Comparison of ENCODE assay signal across 19 cellular contexts in genomic region chr1:117049857-117050256, GRCh38. TPM values are rescaled to one million over a fixed set of nuclear protein-coding genes. Genes with fewer than 3 reads are reported as not detected.
A peak's percentile ranks its signal among the peaks of the same experiment; 100 is the strongest.
DNase-seq lines count a peak whose midpoint lies in the region; ATAC-seq and TF ChIP-seq lines count a peak whose summit lies in the region.
"Had no signal": no experiment of that assay in that cellular context is flagged by ENCODE, and none has a peak within 500 bp of the region (broad histone marks: within the 10 kb centered on the region; RNA-seq: fewer than 3 reads in every experiment).

No MANE protein-coding gene starts in this region.

- peak overlapping the region; percentile 85 for H3K27ac Mint-ChIP-seq in activated naive CD4-positive, alpha-beta T cell treated with anti-CD3 and anti-CD28 coated beads, Interleukin-2, amount 10 ng/mL, durations not matched to agents 7 days and 5 days
- peak overlapping the region; percentile 87 for H3K27ac Mint-ChIP-seq in activated naive CD8-positive, alpha-beta T cell treated with anti-CD3 and anti-CD28 coated beads, Interleukin-2, amount 10 ng/mL, durations not matched to agents 7 days and 5 days
- peak overlapping the region; percentile 75 for H3K27ac Mint-ChIP-seq in stimulated activated memory B cell treated with anti-CD40 and anti-IgM and Interleukin-4, amounts not matched to agents 10 μg/mL and 1 μg/mL and 100 μg/mL, for 72 hours
- no peak overlapping the region for H3K27ac Mint-ChIP-seq in type B pancreatic cell

- POLR2A ChIA-PET in activated naive CD8-positive, alpha-beta T cell treated with anti-CD3 and anti-CD28 coated beads, Interleukin-2, amount 10 ng/mL, durations not matched to agents 7 days and 5 days (lab: Charles Lee) = interaction anchor here (2.9 kb wide), 1 partner anchor 10 kb away, joined by 14 read pairs; the partner anchor contains the start of gene TTF2

- H3K27ac ChIP-seq in DOHH2 (ENCODE audit: low read depth, low read length) = no peak overlapping the region
- H3K27ac ChIP-seq: colonic mucosa, tibial nerve had no signal

- H3K36me3 ChIP-seq in DOHH2 (ENCODE audit: control insufficient read depth, low read length) = peaks cover 28% of the 10 kb centered on the region
- H3K36me3 ChIP-seq: colonic mucosa, tibial nerve had no signal

- no peak for ATAC-seq in activated naive CD8-positive, alpha-beta T cell treated with anti-CD3 and anti-CD28 coated beads, Interleukin-2, amount 10 ng/mL, durations not matched to agents 7 days and 5 days (ENCODE audit: low read depth)
- peak; percentile 52 for ATAC-seq in stimulated activated memory B cell treated with anti-CD40 and anti-IgM and Interleukin-4, amounts not matched to agents 10 μg/mL and 1 μg/mL and 100 μg/mL, for 72 hours
- ATAC-seq: body of pancreas, HepG2 had no signal

- H3K4me3 ChIP-seq in DOHH2 (ENCODE audit: low read length) = no peak overlapping the region
- H3K4me3 ChIP-seq: body of pancreas, colonic mucosa, tibial nerve had no signal

- H3K9me3 Mint-ChIP-seq in activated naive CD4-positive, alpha-beta T cell treated with anti-CD3 and anti-CD28 coated beads, Interleukin-2, amount 10 ng/mL, durations not matched to agents 7 days and 5 days = no peaks in the 10 kb centered on the region
- no peaks in the 10 kb centered on the region for H3K9me3 Mint-ChIP-seq in activated naive CD8-positive, alpha-beta T cell treated with anti-CD3 and anti-CD28 coated beads, Interleukin-2, amount 10 ng/mL, durations not matched to agents 7 days and 5 days
- H3K9me3 Mint-ChIP-seq in stimulated activated memory B cell treated with anti-CD40 and anti-IgM and Interleukin-4, amounts not matched to agents 10 μg/mL and 1 μg/mL and 100 μg/mL, for 72 hours = no peaks in the 10 kb centered on the region
- no peaks in the 10 kb centered on the region for H3K9me3 Mint-ChIP-seq in type B pancreatic cell

- H3K4me1 Mint-ChIP-seq in activated naive CD4-positive, alpha-beta T cell treated with anti-CD3 and anti-CD28 coated beads, Interleukin-2, amount 10 ng/mL, durations not matched to agents 7 days and 5 days = peaks cover 62% of the 10 kb centered on the region
- H3K4me1 Mint-ChIP-seq in activated naive CD8-positive, alpha-beta T cell treated with anti-CD3 and anti-CD28 coated beads, Interleukin-2, amount 10 ng/mL, durations not matched to agents 7 days and 5 days = peaks cover 38% of the 10 kb centered on the region
- H3K4me1 Mint-ChIP-seq in stimulated activated memory B cell treated with anti-CD40 and anti-IgM and Interleukin-4, amounts not matched to agents 10 μg/mL and 1 μg/mL and 100 μg/mL, for 72 hours = peaks cover 41% of the 10 kb centered on the region
- peaks cover 12% of the 10 kb centered on the region for H3K4me1 Mint-ChIP-seq in type B pancreatic cell (ENCODE audit: unreplicated experiment)

- H3K4me3 Mint-ChIP-seq in activated naive CD4-positive, alpha-beta T cell treated with anti-CD3 and anti-CD28 coated beads, Interleukin-2, amount 10 ng/mL, durations not matched to agents 7 days and 5 days = no peak overlapping the region
- peak overlapping the region; percentile 10 for H3K4me3 Mint-ChIP-seq in activated naive CD8-positive, alpha-beta T cell treated with anti-CD3 and anti-CD28 coated beads, Interleukin-2, amount 10 ng/mL, durations not matched to agents 7 days and 5 days
- H3K4me3 Mint-ChIP-seq in stimulated activated memory B cell treated with anti-CD40 and anti-IgM and Interleukin-4, amounts not matched to agents 10 μg/mL and 1 μg/mL and 100 μg/mL, for 72 hours = no peak overlapping the region
- no peak overlapping the region for H3K4me3 Mint-ChIP-seq in type B pancreatic cell

- TF ChIP-seq CTCF in DOHH2 (IDR thresholded peaks at IDR 0.05; ENCODE audit: low read depth, low read length, poor library complexity, severe bottlenecking) (no peak), GM20000 (IDR thresholded peaks at IDR 0.05; ENCODE audit: extremely low read depth, missing control alignments) (no peak), type B pancreatic cell (conservative IDR thresholded peaks at IDR 0.05) (no peak)

- DNase-seq in activated naive CD4-positive, alpha-beta T cell treated with anti-CD3 and anti-CD28 coated beads, Interleukin-2, amount 10 ng/mL, durations not matched to agents 7 days and 5 days = no peak
- DNase-seq in activated naive CD4-positive, alpha-beta T cell treated with Interleukin-2 at 50 U/mL for 16 hours = no peak
- DNase-seq in activated naive CD8-positive, alpha-beta T cell treated with anti-CD3 and anti-CD28 coated beads, Interleukin-2, amount 10 ng/mL, durations not matched to agents 7 days and 5 days = no peak
- DNase-seq in GM20000 (ENCODE audit: low spot score) = no peak
- DNase-seq in kidney glomerular epithelial cell (lab: John Stamatoyannopoulos, UW) = no peak
- DNase-seq in type B pancreatic cell (ENCODE audit: extremely low spot score, unreplicated experiment) = no peak
- DNase-seq: activated CD4-positive, CD25-positive, alpha-beta regulatory T cell; Caco-2; colonic mucosa; kidney; NCI-H1694 treated with DMSO at 0.1 percent for 48 hours; NCI-H446; SHP77; T-helper 2 cell had no signal

- no peaks in the 10 kb centered on the region for H4K20me1 ChIP-seq in DOHH2 (ENCODE audit: control insufficient read depth, insufficient read depth, low read depth, low read length)

- H3K27me3 Mint-ChIP-seq in activated naive CD4-positive, alpha-beta T cell treated with anti-CD3 and anti-CD28 coated beads, Interleukin-2, amount 10 ng/mL, durations not matched to agents 7 days and 5 days = no peaks in the 10 kb centered on the region
- H3K27me3 Mint-ChIP-seq in activated naive CD8-positive, alpha-beta T cell treated with anti-CD3 and anti-CD28 coated beads, Interleukin-2, amount 10 ng/mL, durations not matched to agents 7 days and 5 days = no peaks in the 10 kb centered on the region
- no peaks in the 10 kb centered on the region for H3K27me3 Mint-ChIP-seq in stimulated activated memory B cell treated with anti-CD40 and anti-IgM and Interleukin-4, amounts not matched to agents 10 μg/mL and 1 μg/mL and 100 μg/mL, for 72 hours
- no peaks in the 10 kb centered on the region for H3K27me3 Mint-ChIP-seq in type B pancreatic cell

- no peaks in the 10 kb centered on the region for H3K79me2 ChIP-seq in DOHH2 (ENCODE audit: control insufficient read depth, low read length)

- CTCF ChIA-PET in activated naive CD4-positive, alpha-beta T cell treated with anti-CD3 and anti-CD28 coated beads, Interleukin-2, amount 10 ng/mL, durations not matched to agents 7 days and 5 days (lab: Charles Lee) = interaction anchor here (1.3 to 1.7 kb wide), 3 partner anchors 325 to 475 kb away, joined by 3 to 5 read pairs (median 5); no protein-coding TSS in a partner anchor

- peaks cover 22% of the 10 kb centered on the region for H3K36me3 Mint-ChIP-seq in activated naive CD4-positive, alpha-beta T cell treated with anti-CD3 and anti-CD28 coated beads, Interleukin-2, amount 10 ng/mL, durations not matched to agents 7 days and 5 days
- peaks cover 24% of the 10 kb centered on the region for H3K36me3 Mint-ChIP-seq in activated naive CD8-positive, alpha-beta T cell treated with anti-CD3 and anti-CD28 coated beads, Interleukin-2, amount 10 ng/mL, durations not matched to agents 7 days and 5 days
- H3K36me3 Mint-ChIP-seq in stimulated activated memory B cell treated with anti-CD40 and anti-IgM and Interleukin-4, amounts not matched to agents 10 μg/mL and 1 μg/mL and 100 μg/mL, for 72 hours = no peaks in the 10 kb centered on the region
- H3K36me3 Mint-ChIP-seq in type B pancreatic cell = no peaks in the 10 kb centered on the region

- no peaks in the 10 kb centered on the region for H3K9me3 ChIP-seq in DOHH2 (ENCODE audit: control insufficient read depth, insufficient read depth, low read length)
- H3K9me3 ChIP-seq: body of pancreas, Caco-2, colonic mucosa, tibial nerve had no signal

- no peaks in the 10 kb centered on the region for H3K27me3 ChIP-seq in DOHH2 (ENCODE audit: control insufficient read depth, low read length)
- H3K27me3 ChIP-seq: body of pancreas, colonic mucosa, tibial nerve had no signal

- H3K4me1 ChIP-seq in DOHH2 (ENCODE audit: control insufficient read depth, low read length) = peaks cover 45% of the 10 kb centered on the region
- H3K4me1 ChIP-seq: Caco-2, colonic mucosa had no signal

- H3K9me2 ChIP-seq in DOHH2 (replicated peaks; ENCODE audit: control insufficient read depth, low read length) = no peaks in the 10 kb centered on the region

- peak overlapping the region; percentile 30 for H3K4me2 ChIP-seq in DOHH2 (ENCODE audit: low read length)

- peaks cover 2% of the 10 kb centered on the region; the same call in 1 of the 2 replicates for H3F3A ChIP-seq in DOHH2 (ENCODE audit: control insufficient read depth, insufficient read depth)

RNA-seq across cellular contexts. Expression of gene TTF2, which starts 10.3 kb away (rescaled TPM):
- total RNA-seq in activated naive CD8-positive, alpha-beta T cell treated with anti-CD3 and anti-CD28 coated beads, Interleukin-2, amount 10 ng/mL, durations not matched to agents 7 days and 5 days = 10 to 100 TPM; 79.4 to 82.9 TPM
- 28.3 and 47.5 TPM in 2 replicates for total RNA-seq in type B pancreatic cell (ENCODE audit: low replicate concordance)

RNA-seq across cellular contexts. Expression of gene CD101, which starts 48.3 kb away (rescaled TPM):
- total RNA-seq in activated naive CD8-positive, alpha-beta T cell treated with anti-CD3 and anti-CD28 coated beads, Interleukin-2, amount 10 ng/mL, durations not matched to agents 7 days and 5 days = under 1 TPM in 1 of 2 experiments, not detected in 1; 0.08 TPM
- total RNA-seq in type B pancreatic cell (ENCODE audit: low replicate concordance) = 1.1 and 4.4 TPM in 2 replicates
